In the genomic region with DNA sequence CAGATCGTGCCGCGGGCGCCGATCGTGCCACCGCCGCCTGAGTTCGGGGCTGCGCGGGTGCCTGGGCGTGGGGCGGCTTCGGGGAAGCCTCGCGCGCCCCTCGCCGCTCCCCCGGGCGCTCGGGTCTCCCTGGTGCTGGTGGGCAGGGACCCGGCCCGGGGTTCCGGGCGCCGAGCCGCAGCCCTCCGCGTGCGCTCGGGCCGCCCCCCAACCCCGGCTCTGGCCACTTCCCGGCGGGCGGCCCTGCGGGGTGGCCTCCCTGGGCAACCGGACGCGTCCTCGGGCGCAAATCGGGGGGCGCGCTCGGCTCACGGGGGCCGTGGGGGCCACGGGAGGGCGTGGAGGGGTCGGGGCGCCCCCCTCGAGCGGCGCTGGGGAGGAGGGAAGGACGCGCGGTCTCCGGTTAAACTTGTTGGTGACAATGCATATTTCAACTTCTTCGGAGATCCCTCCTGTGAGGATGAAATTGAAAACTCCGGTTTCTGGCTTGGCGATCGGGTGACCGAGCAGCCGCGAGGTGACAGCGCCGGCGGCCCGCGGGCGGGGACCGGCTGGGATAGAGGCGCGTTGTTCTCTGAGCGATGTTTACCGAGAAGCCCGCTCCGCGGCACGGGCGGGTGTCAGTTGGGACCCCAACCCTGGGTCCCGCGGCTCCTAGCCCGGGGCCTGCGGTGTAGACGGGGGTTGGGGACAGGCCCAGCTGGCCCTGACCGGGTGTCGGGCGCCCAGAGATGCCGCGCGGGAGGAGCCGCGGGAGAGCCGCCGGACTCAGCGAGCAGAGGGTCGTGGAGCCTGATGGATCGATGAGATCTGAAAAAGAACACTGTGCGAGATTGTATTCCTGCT, we compare ENCODE assay signal across 8 cellular contexts. TPM values are rescaled to one million over a fixed set of nuclear protein-coding genes. Genes with fewer than 3 reads are reported as not detected.
A peak's percentile ranks its signal among the peaks of the same experiment; 100 is the strongest.
DNase-seq lines count a peak whose midpoint lies in the region; ATAC-seq, FAIRE-seq and TF ChIP-seq lines count a peak whose summit lies in the region.

No MANE protein-coding gene starts in this region.

- H2AFZ ChIP-seq in PC-9 = peak overlapping the region; percentile 45; the same call in 1 of the 2 replicates
- H2AFZ ChIP-seq in endothelial cell of umbilical vein (ENCODE audit: low read depth, low read length) = no peak overlapping the region

- peaks cover 22% of the 10 kb centered on the region; the same call in 1 of the 2 replicates for H3F3A ChIP-seq in PC-9 (ENCODE audit: insufficient read depth, low read depth)

- H3K27ac ChIP-seq in PC-9 (peak overlapping the region; percentile 53), endothelial cell of umbilical vein (ENCODE audit: insufficient read depth, low read depth, low read length) (peak overlapping the region; percentile 92), muscle layer of colon (ENCODE audit: low read depth, low read length) (peak overlapping the region; percentile 10), aorta (ENCODE audit: low read depth in 1 of 2, low read length in 2 of 2) (peak overlapping the region; percentile 59 to 64)

- TF ChIP-seq CTCF in PC-9 (conservative IDR thresholded peaks at IDR 0.05) (no peak), endothelial cell of umbilical vein (IDR thresholded peaks at IDR 0.05; ENCODE audit: extremely low read depth in 1 of 2, insufficient read depth in 1 of 2, low read depth in 1 of 2, low read length in 2 of 2) (no peak)

- H4K20me1 ChIP-seq in PC-9 (ENCODE audit: insufficient read depth) = peaks cover 22% of the 10 kb centered on the region; the same call in 1 of the 2 replicates
- peaks cover 5% of the 10 kb centered on the region for H4K20me1 ChIP-seq in endothelial cell of umbilical vein (replicated peaks; ENCODE audit: control insufficient read depth, extremely low read depth, insufficient read depth, low read length)

- ATAC-seq in aorta (ENCODE audit: low FRiP score) (peak; percentile 34), HG03354 (IDR thresholded peaks at IDR 0.05; ENCODE audit: poor library complexity, severe bottlenecking, unreplicated experiment) (no peak)

- intact Hi-C loops in PC-9 (cut with micrococcal nuclease; ENCODE audit: unreplicated experiment) (loop anchor here (1.0 to 10.0 kb wide), 9 partner anchors 29 to 978 kb away; no protein-coding TSS in a partner anchor), endothelial cell of umbilical vein (cut with micrococcal nuclease) (loop anchor here (1.0 to 10.0 kb wide), 8 partner anchors 29 to 978 kb away; no protein-coding TSS in a partner anchor), aorta (cut with DNase I) (loop anchor here (5.0 to 10.0 kb wide), 5 partner anchors 35 to 270 kb away; no protein-coding TSS in a partner anchor)

- H3K36me3 ChIP-seq in PC-9 (ENCODE audit: low read depth) (peaks cover 10% of the 10 kb centered on the region; the same call in 1 of the 2 replicates), endothelial cell of umbilical vein (ENCODE audit: control insufficient read depth in 2 of 2, extremely low read depth in 1 of 2, insufficient read depth in 2 of 2, low read length in 2 of 2) (peaks cover 3% of the 10 kb centered on the region in 2 experiments), muscle layer of colon (ENCODE audit: insufficient read depth, low read length) (no peaks in the 10 kb centered on the region), aorta (ENCODE audit: control insufficient read depth in 1 of 2, insufficient read depth in 2 of 2, low read length in 1 of 2) (no peaks in the 10 kb centered on the region)

- H3K9me3 ChIP-seq in PC-9 (ENCODE audit: insufficient read depth, low read depth) (no peaks in the 10 kb centered on the region), endothelial cell of umbilical vein (replicated peaks; ENCODE audit: control insufficient read depth, insufficient read depth, low read length) (no peaks in the 10 kb centered on the region), muscle layer of colon (ENCODE audit: low read length) (no peaks in the 10 kb centered on the region), aorta (ENCODE audit: control insufficient read depth, low read length) (no peaks in the 10 kb centered on the region)

- H3K9ac ChIP-seq in endothelial cell of umbilical vein (replicated peaks; ENCODE audit: extremely low read depth, insufficient read depth, low read length) (peak overlapping the region; percentile 98), muscle layer of colon (ENCODE audit: low read length) (peak overlapping the region; percentile 31)

- no peaks in the 10 kb centered on the region for H3K9me1 ChIP-seq in endothelial cell of umbilical vein (replicated peaks; ENCODE audit: control insufficient read depth, extremely low read depth, insufficient read depth, low read length)

- peak overlapping the region; percentile 98 for H3K4me2 ChIP-seq in PC-9
- H3K4me2 ChIP-seq in endothelial cell of umbilical vein (ENCODE audit: insufficient read depth, low read length) = peak overlapping the region; percentile 83

- H3K79me2 ChIP-seq in PC-9 (ENCODE audit: low read depth) = peaks cover 60% of the 10 kb centered on the region
- peaks cover 56% of the 10 kb centered on the region for H3K79me2 ChIP-seq in endothelial cell of umbilical vein (ENCODE audit: control insufficient read depth, insufficient read depth, low read length)

- H3K9me2 ChIP-seq in PC-9 (ENCODE audit: insufficient read depth) = no peaks in the 10 kb centered on the region

- H3K27me3 ChIP-seq in PC-9 (ENCODE audit: insufficient read depth, low read depth) (no peaks in the 10 kb centered on the region), endothelial cell of umbilical vein (ENCODE audit: control insufficient read depth in 2 of 2, insufficient read depth in 2 of 2, low read length in 2 of 2) (no peaks in the 10 kb centered on the region), muscle layer of colon (ENCODE audit: control insufficient read depth in 1 of 2, insufficient read depth in 2 of 2, low read length in 2 of 2) (peaks cover 0 to 14% of the 10 kb centered on the region in 2 donors), aorta (ENCODE audit: control insufficient read depth in 1 of 2, insufficient read depth in 2 of 2, low read length in 1 of 2) (no peaks in the 10 kb centered on the region)

- peak overlapping the region; percentile 81 for H3K4me3 ChIP-seq in PC-9
- H3K4me3 ChIP-seq in endothelial cell of umbilical vein (replicated peaks in 1 of 3; ENCODE audit: insufficient read depth in 1 of 3, low read depth in 1 of 3, low read length in 3 of 3) = peak overlapping the region; percentile 87 to 95 (median 94)
- H3K4me3 ChIP-seq in muscle layer of colon (ENCODE audit: low read depth in 1 of 2, low read length in 2 of 2) = peak overlapping the region; percentile 38 to 63
- H3K4me3 ChIP-seq in aorta (ENCODE audit: low read length in 2 of 2) = peak overlapping the region; percentile 91 to 93

- BruUV-seq in PC-9 (replicated peaks; lab: Mats Ljungman, UMichigan) = no TSS peak
- TSS peak; percentile 51 for BruUV-seq in endothelial cell of umbilical vein (replicated peaks; lab: Mats Ljungman, UMichigan)

- no peak for TF ChIP-seq POLR2A in endothelial cell of umbilical vein (IDR thresholded peaks at IDR 0.05; ENCODE audit: low read depth, low read length)

- dilution Hi-C loops in endothelial cell of umbilical vein (cut with MboI; ENCODE audit: extremely low pct_ligation_motif_present, low sequenced_read_pairs) = no loop called here

- H3K4me1 ChIP-seq in PC-9 (replicated peaks; ENCODE audit: insufficient read depth) = peaks cover 46% of the 10 kb centered on the region
- H3K4me1 ChIP-seq in endothelial cell of umbilical vein (ENCODE audit: control insufficient read depth, extremely low read depth, insufficient read depth, low read length) = peaks cover 31% of the 10 kb centered on the region
- peaks cover 12% of the 10 kb centered on the region for H3K4me1 ChIP-seq in muscle layer of colon (ENCODE audit: insufficient read depth, low read length)
- H3K4me1 ChIP-seq in aorta (ENCODE audit: control insufficient read depth in 1 of 2, insufficient read depth in 2 of 2, low read length in 2 of 2) = no peaks in the 10 kb centered on the region

- WGBS in aorta, 2 donors = 1% methylated on average over 75 to 102 of the region's 102 CpGs

- FAIRE-seq in endothelial cell of umbilical vein (lab: Jason Lieb, UNC) = no peak

- POLR2A ChIA-PET in PC-9 (lab: Charles Lee; ENCODE audit: unreplicated experiment) (interaction anchor here (0.5 to 1.0 kb wide), 12 partner anchors 30 to 1497 kb away, joined by 3 to 21 read pairs (median 5); no protein-coding TSS in a partner anchor), endothelial cell of umbilical vein (lab: Charles Lee) (no interaction called here)

- DNase-seq in EH (ENCODE audit: low read depth) = peak; percentile 46
- peak in 1 of 2 experiments; percentile 60 for DNase-seq in PC-9
- peak; percentile 21 for DNase-seq in endothelial cell of umbilical vein (ENCODE audit: low read depth, low spot score)
- peak; percentile 54 to 81 for DNase-seq in aorta
- no peak for DNase-seq in OCI-M2 (lab: John Stamatoyannopoulos, UW; ENCODE audit: unreplicated experiment)
- no peak for DNase-seq in DMS153 treated with DMSO at 0.1 percent for 48 hours (lab: John Stamatoyannopoulos, UW; ENCODE audit: unreplicated experiment)

- CTCF ChIA-PET in PC-9 (lab: Charles Lee) (interaction anchor here (0.6 kb wide), 3 partner anchors 72 to 164 kb away, joined by 3 to 10 read pairs (median 4); no protein-coding TSS in a partner anchor), endothelial cell of umbilical vein (lab: Charles Lee) (interaction anchor here (0.6 to 1.3 kb wide), 8 partner anchors 28 to 600 kb away, joined by 3 to 4 read pairs (median 3); no protein-coding TSS in a partner anchor)

TF ChIP-seq in endothelial cell of umbilical vein, 7 proteins besides CTCF, POLR2A, EP300 and RAD21 (continues in another document):
- TF ChIP-seq EZH2 (IDR thresholded peaks at IDR 0.05; ENCODE audit: borderline replicate concordance, low read depth, low read length, severe bottlenecking) = no peak
- TF ChIP-seq JUN (IDR thresholded peaks at IDR 0.05; ENCODE audit: borderline replicate concordance, insufficient read depth, insufficient read length, low read depth) = no peak
- no peak for TF ChIP-seq FOS (IDR thresholded peaks at IDR 0.05; ENCODE audit: borderline replicate concordance, insufficient read depth, low read length)
- TF ChIP-seq POLR2AphosphoS5 (IDR thresholded peaks at IDR 0.05; ENCODE audit: insufficient read depth, low read depth, low read length) = peak; percentile 28
- no peak for TF ChIP-seq GATA2 (IDR thresholded peaks at IDR 0.05; ENCODE audit: insufficient read depth, insufficient read length, low read depth, low read length)

RNA-seq across cellular contexts. Expression of a gene that starts 0.7 kb away (rescaled TPM):
- total RNA-seq in PC-9 (2021) = 131 and 135 TPM in 2 replicates
- 100.0 and 105 TPM in 2 replicates for total RNA-seq in endothelial cell of umbilical vein
- 69.3 and 85.2 TPM in 2 replicates for polyA plus RNA-seq in endothelial cell of umbilical vein
- polyA plus RNA-seq in endothelial cell of umbilical vein (2011; cell fraction: cytosol; rRNA removed) = 69.0 and 71.6 TPM in 2 replicates
- polyA plus RNA-seq in endothelial cell of umbilical vein (2011; cell fraction: nucleus; rRNA removed) = 86.3 and 102 TPM in 2 replicates
- polyA plus RNA-seq in endothelial cell of umbilical vein (2012) = 59.1 and 63.6 TPM in 2 replicates
- polyA minus RNA-seq in endothelial cell of umbilical vein = 178 and 188 TPM in 2 replicates
- 15.5 TPM for polyA minus RNA-seq in endothelial cell of umbilical vein (2011; cell fraction: cytosol; rRNA and poly(A)+ RNA removed)
- 110 and 132 TPM in 2 replicates for polyA minus RNA-seq in endothelial cell of umbilical vein (2011; cell fraction: nucleus; rRNA and poly(A)+ RNA removed)
- 10 to 100 TPM; 27.6 to 32.2 TPM for total RNA-seq in aorta
- 1 to 10 TPM; 4.5 to 5.1 TPM for polyA plus RNA-seq in aorta

Comparison
In these comparisons a context has a peak if more than half of its experiments do, and no peak if none do; other contexts are left out.
1. DNase-seq: peak in EH (single experiment), endothelial cell of umbilical vein (single experiment) and aorta (2 of 2); none in OCI-M2 (single experiment) and DMS153 treated with DMSO at 0.1 percent for 48 hours (single experiment).
2. H3K27ac ChIP-seq: peak in every context shown above with its lines; median percentile 92 in endothelial cell of umbilical vein; 62 in aorta; 53 in PC-9; 10 in muscle layer of colon.
3. Peak in every context shown above with its lines, with median percentiles within 50 percentile points of each other: H3K4me3 ChIP-seq.